Comparison of ENCODE assay signal across 20 cellular contexts in genomic region chr22:36948273-36949055, GRCh38. TPM values are rescaled to one million over a fixed set of nuclear protein-coding genes. Genes with fewer than 3 reads are reported as not detected.
DNase-seq lines count a peak whose midpoint lies in the region; ATAC-seq and TF ChIP-seq lines count a peak whose summit lies in the region.
"Had no signal": no experiment of that assay in that cellular context is flagged by ENCODE, and none has a peak within 500 bp of the region (broad histone marks: within the 10 kb centered on the region; RNA-seq: fewer than 3 reads in every experiment).

No MANE protein-coding gene starts in this region.

- no peak overlapping the region for H2BK15ac ChIP-seq in IMR-90 (ENCODE audit: low read depth, low read length)

- no peak overlapping the region for H4K8ac ChIP-seq in IMR-90 (ENCODE audit: low read depth in 2 of 2, low read length in 2 of 2)

- H3K27me3 ChIP-seq in IMR-90 (ENCODE audit: control insufficient read depth, insufficient read depth, low read length) (peaks cover 9% of the 10 kb centered on the region), brain microvascular endothelial cell (replicated peaks) (peaks cover 2% of the 10 kb centered on the region), left lung (peaks cover 0 to 12% of the 10 kb centered on the region in 2 donors)

- no peak overlapping the region for H3K18ac ChIP-seq in IMR-90 (ENCODE audit: low read depth, low read length)

- POLR2A ChIA-PET in AG04449 (lab: Yijun Ruan, JAX), result no interaction called here
- POLR2A ChIA-PET in IMR-90 (lab: Charles Lee; ENCODE audit: unreplicated experiment), result no interaction called here

- TF ChIP-seq CTCF in AG04449 (IDR thresholded peaks at IDR 0.05; ENCODE audit: insufficient read depth, low read length, missing control alignments), result no peak
- no peak for TF ChIP-seq CTCF in IMR-90 (conservative IDR thresholded peaks at IDR 0.05; ENCODE audit: low read depth, low read length)
- no peak for TF ChIP-seq CTCF in brain microvascular endothelial cell (IDR thresholded peaks at IDR 0.05; ENCODE audit: low read depth, low read length, missing control alignments)
- TF ChIP-seq CTCF in left lung (IDR thresholded peaks at IDR 0.05), result no peak
- no peak for TF ChIP-seq CTCF in natural killer cell (IDR thresholded peaks at IDR 0.05)

- H2BK120ac ChIP-seq in IMR-90 (ENCODE audit: low read depth, low read length), result no peak overlapping the region

- CTCF ChIA-PET in AG04449 (lab: Yijun Ruan, JAX) (no interaction called here), IMR-90 (lab: Yijun Ruan, JAX) (no interaction called here)

- no peaks in the 10 kb centered on the region for H4K20me1 ChIP-seq in IMR-90 (ENCODE audit: insufficient read depth, low read length)

- no peak overlapping the region for H3K4ac ChIP-seq in IMR-90 (ENCODE audit: low read depth, low read length)

- no peak overlapping the region for H3K56ac ChIP-seq in IMR-90 (ENCODE audit: extremely low read depth, insufficient read depth, low read length)

- H3K9me3 Mint-ChIP-seq in natural killer cell, result no peaks in the 10 kb centered on the region

- no peak for TF ChIP-seq POLR2A in IMR-90 (IDR thresholded peaks at IDR 0.05; ENCODE audit: low read depth, low read length)

- H2AK5ac ChIP-seq in IMR-90 (ENCODE audit: low read depth, low read length), result no peak overlapping the region

- H3K4me3 ChIP-seq in AG04449 (ENCODE audit: low read depth, low read length) (no peak overlapping the region), IMR-90 (ENCODE audit: insufficient read depth, low read depth, low read length) (no peak overlapping the region), brain microvascular endothelial cell (ENCODE audit: low read depth, low read length) (no peak overlapping the region), left lung (no peak overlapping the region)
- H3K4me3 ChIP-seq: SK-N-MC had no signal

- peak; percentile 2 for DNase-seq in AG04449 (ENCODE audit: low read depth, low spot score)
- no peak for DNase-seq in IMR-90
- DNase-seq in brain microvascular endothelial cell, result peak; percentile 41
- DNase-seq in left lung, result no peak
- no peak for DNase-seq in left ventricle myocardium superior
- no peak for DNase-seq in natural killer cell
- DNase-seq in COR-L47 (lab: John Stamatoyannopoulos, UW), result no peak
- no peak for DNase-seq in NCI-H1436 treated with DMSO at 0.1 percent for 48 hours (lab: John Stamatoyannopoulos, UW)
- DNase-seq: 8988T, Calu3, DMS79 treated with DMSO at 0.1 percent for 48 hours, MV-4-11, NCI-H1417 treated with DMSO at 0.1 percent for 48 hours, NCI-H2081, NCI-H524 treated with DMSO at 0.1 percent for 48 hours, OCI-M1 had no signal

- H3K9me3 ChIP-seq in IMR-90 (ENCODE audit: control insufficient read depth, insufficient read depth, low read length) (no peaks in the 10 kb centered on the region), left lung (no peaks in the 10 kb centered on the region)

- H3K79me1 ChIP-seq in IMR-90 (ENCODE audit: low read depth in 1 of 2, low read length in 2 of 2), result no peaks in the 10 kb centered on the region

- no peak overlapping the region for H4K91ac ChIP-seq in IMR-90 (ENCODE audit: insufficient read depth, low read depth, low read length)

- H2BK20ac ChIP-seq in IMR-90 (ENCODE audit: low read depth, low read length), result no peak overlapping the region

- intact Hi-C loops in IMR-90 (cut with micrococcal nuclease) (no loop called here), left lung (cut with DNase I) (no loop called here), left ventricle myocardium superior (cut with micrococcal nuclease) (no loop called here), natural killer cell (cut with micrococcal nuclease) (no loop called here)

- H3K27ac ChIP-seq in IMR-90 (ENCODE audit: insufficient read depth, low read length) (no peak overlapping the region), brain microvascular endothelial cell (no peak overlapping the region), left lung (no peak overlapping the region)
- H3K27ac ChIP-seq: SK-N-MC had no signal

- ATAC-seq in IMR-90 (ENCODE audit: low read depth) (peak; percentile 37; the same call in 1 of the 2 replicates), left lung (peak; percentile 26), left ventricle myocardium superior (no peak), natural killer cell (no peak)

- BruUV-seq in IMR-90 (replicated peaks; lab: Mats Ljungman, UMichigan), result no TSS peak

- no peaks in the 10 kb centered on the region for H3K9me1 ChIP-seq in IMR-90 (ENCODE audit: insufficient read depth, low read length)

- peaks cover 0 to 7% of the 10 kb centered on the region in 2 donors for H3K4me1 Mint-ChIP-seq in natural killer cell

- H3K9ac ChIP-seq in IMR-90 (ENCODE audit: low read depth, low read length), result no peak overlapping the region

- WGBS in IMR-90 (ENCODE audit: extremely low coverage in 2 of 2, insufficient read length in 1 of 2), 2 experiments, result no CpG with 5 or more reads among the region's 8 CpGs

- H2BK5ac ChIP-seq in IMR-90 (ENCODE audit: low read depth, low read length, poor library complexity, severe bottlenecking), result no peak overlapping the region

- dilution Hi-C loops in IMR-90 (cut with HindIII; ENCODE audit: low sequenced_read_pairs, unreplicated experiment), result no loop called here

- H3K27me3 Mint-ChIP-seq in natural killer cell (ENCODE audit: low read depth in 2 of 2), result peaks cover 7 to 28% of the 10 kb centered on the region in 2 donors

- no peaks in the 10 kb centered on the region for H3K36me3 Mint-ChIP-seq in natural killer cell
- H3K36me3 Mint-ChIP-seq: CD14-positive monocyte had no signal

- no peak for TF ChIP-seq RAD21 in IMR-90 (IDR thresholded peaks at IDR 0.05; ENCODE audit: low read length)

- H2AK9ac ChIP-seq in IMR-90 (replicated peaks; ENCODE audit: low read depth, low read length, poor library complexity), result no peak overlapping the region

- H3K14ac ChIP-seq in IMR-90 (replicated peaks; ENCODE audit: low read depth, low read length), result no peak overlapping the region

- no peak overlapping the region for H2AFZ ChIP-seq in IMR-90 (replicated peaks; ENCODE audit: low read length, poor library complexity)

- H3K23ac ChIP-seq in IMR-90 (ENCODE audit: low read depth, low read length), result no peak overlapping the region

- no peak overlapping the region for H3K4me2 ChIP-seq in IMR-90 (ENCODE audit: low read depth, low read length)

- in situ Hi-C loops in IMR-90 (cut with MboI; ENCODE audit: low sequenced_read_pairs), result no loop called here
- in situ Hi-C loops in brain microvascular endothelial cell (cut with HindIII; ENCODE audit: low pct_ligation_motif_present, low sequenced_read_pairs), result no loop called here

- no peak overlapping the region for H4K5ac ChIP-seq in IMR-90 (ENCODE audit: low read depth, low read length)

- no peak overlapping the region for H3K4me3 Mint-ChIP-seq in natural killer cell
- H3K4me3 Mint-ChIP-seq: CD14-positive monocyte had no signal

- H3K36me3 ChIP-seq in IMR-90 (ENCODE audit: control insufficient read depth, insufficient read depth, low read length) (no peaks in the 10 kb centered on the region), brain microvascular endothelial cell (replicated peaks) (no peaks in the 10 kb centered on the region), left lung (no peaks in the 10 kb centered on the region)

- H3K4me1 ChIP-seq in IMR-90 (ENCODE audit: control insufficient read depth, insufficient read depth, low read length), result no peaks in the 10 kb centered on the region
- H3K4me1 ChIP-seq in left lung, result no peaks in the 10 kb centered on the region

- H3K27ac Mint-ChIP-seq in natural killer cell, result no peak overlapping the region
- H3K27ac Mint-ChIP-seq: CD14-positive monocyte had no signal

TF ChIP-seq in IMR-90, 13 proteins besides CTCF, POLR2A, EP300 and RAD21:
- no peak for TF ChIP-seq MAFK (IDR thresholded peaks at IDR 0.05; ENCODE audit: low read depth, low read length)
- no peak for TF ChIP-seq RFX5 (IDR thresholded peaks at IDR 0.05; ENCODE audit: low read depth, low read length)
- no peak for TF ChIP-seq BHLHE40 (IDR thresholded peaks at IDR 0.05; ENCODE audit: low read depth, low read length)
- TF ChIP-seq FOS (IDR thresholded peaks at IDR 0.05; ENCODE audit: low read depth, low read length), result no peak
- no peak for TF ChIP-seq RCOR1 (IDR thresholded peaks at IDR 0.05; ENCODE audit: insufficient replicate concordance, low read length)
- TF ChIP-seq MAZ (IDR thresholded peaks at IDR 0.05; ENCODE audit: borderline replicate concordance, low read depth, low read length), result no peak
- no peak for TF ChIP-seq SMC3 (IDR thresholded peaks at IDR 0.05; ENCODE audit: low read depth, low read length)
- TF ChIP-seq CEBPB (IDR thresholded peaks at IDR 0.05; ENCODE audit: low read depth, low read length), result no peak
- no peak for TF ChIP-seq NFE2L2 (IDR thresholded peaks at IDR 0.05; ENCODE audit: low read depth, low read length)
- no peak for TF ChIP-seq USF2 (IDR thresholded peaks at IDR 0.05; ENCODE audit: low read depth, low read length)
- TF ChIP-seq ELK1 (IDR thresholded peaks at IDR 0.05; ENCODE audit: borderline replicate concordance, low read depth, low read length), result no peak
- no peak for TF ChIP-seq MXI1 (IDR thresholded peaks at IDR 0.05; ENCODE audit: borderline replicate concordance, low read depth, low read length)
- no peak for TF ChIP-seq CHD1 (IDR thresholded peaks at IDR 0.05; ENCODE audit: low read depth, low read length)
TF ChIP-seq in IMR-90: peak in this region for 0.

RNA-seq across cellular contexts. Expression of gene CSF2RB, which starts 35.0 kb away (rescaled TPM):
- total RNA-seq in IMR-90 (2012; rRNA removed) (not detected in 2 replicates), left lung (10 to 100 TPM; 11.5 to 47.5 TPM), left ventricle myocardium superior (3.2 TPM), natural killer cell (100 to 1,000 TPM in 1 of 3 donors, 1 to 10 TPM in 2; 3.8 to 274 (median 8.2) TPM)
- polyA plus RNA-seq in IMR-90 (2012; rRNA removed), result not detected in 2 replicates
- not detected in 2 replicates for polyA plus RNA-seq in IMR-90 (2012; cell fraction: cytosol; rRNA removed)
- polyA plus RNA-seq in IMR-90 (2012; cell fraction: nucleus; rRNA removed; ENCODE audit: low replicate concordance), result not detected in 2 replicates
- total RNA-seq: Calu3, H1, LHCN-M2 had no signal
- polyA plus RNA-seq: H1 had no signal

Comparison
In these comparisons a context has a peak if more than half of its experiments do, and no peak if none do; other contexts are left out.
1. DNase-seq: peak in AG04449 (single experiment) and brain microvascular endothelial cell (single experiment); none in IMR-90 (single experiment), left lung (0 of 2), left ventricle myocardium superior (single experiment), natural killer cell (single experiment), COR-L47 (single experiment) and NCI-H1436 treated with DMSO at 0.1 percent for 48 hours (single experiment).
2. ATAC-seq: peak in IMR-90 (single experiment) and left lung (single experiment); none in left ventricle myocardium superior (single experiment) and natural killer cell (0 of 3).